ENCODE assay signal across 1 cellular context in the genomic region with DNA sequence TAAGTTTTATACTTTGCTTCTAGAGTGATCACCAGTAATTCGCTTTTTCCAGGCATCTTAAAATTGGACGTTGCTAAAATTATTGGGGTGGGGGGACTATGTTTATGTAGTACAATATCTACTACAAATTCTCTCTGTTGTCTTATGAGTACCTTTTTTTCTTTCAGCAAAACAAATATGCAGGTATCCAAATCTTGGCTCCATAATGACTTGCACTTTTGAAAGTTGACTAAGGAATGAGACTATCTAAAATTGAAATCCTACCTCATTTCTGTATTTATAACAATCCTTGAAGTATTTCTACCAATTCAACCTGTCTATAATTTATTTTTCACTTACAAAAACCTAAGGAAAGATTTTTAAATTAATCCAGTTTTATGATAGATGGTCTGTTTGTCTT.
TF ChIP-seq lines count a peak whose summit lies in the region.

No MANE protein-coding gene starts in this region.

TF ChIP-seq in neural cell, 6 proteins besides CTCF, POLR2A, EP300 and RAD21 (continued from another document):
- TF ChIP-seq, protein P1, sequence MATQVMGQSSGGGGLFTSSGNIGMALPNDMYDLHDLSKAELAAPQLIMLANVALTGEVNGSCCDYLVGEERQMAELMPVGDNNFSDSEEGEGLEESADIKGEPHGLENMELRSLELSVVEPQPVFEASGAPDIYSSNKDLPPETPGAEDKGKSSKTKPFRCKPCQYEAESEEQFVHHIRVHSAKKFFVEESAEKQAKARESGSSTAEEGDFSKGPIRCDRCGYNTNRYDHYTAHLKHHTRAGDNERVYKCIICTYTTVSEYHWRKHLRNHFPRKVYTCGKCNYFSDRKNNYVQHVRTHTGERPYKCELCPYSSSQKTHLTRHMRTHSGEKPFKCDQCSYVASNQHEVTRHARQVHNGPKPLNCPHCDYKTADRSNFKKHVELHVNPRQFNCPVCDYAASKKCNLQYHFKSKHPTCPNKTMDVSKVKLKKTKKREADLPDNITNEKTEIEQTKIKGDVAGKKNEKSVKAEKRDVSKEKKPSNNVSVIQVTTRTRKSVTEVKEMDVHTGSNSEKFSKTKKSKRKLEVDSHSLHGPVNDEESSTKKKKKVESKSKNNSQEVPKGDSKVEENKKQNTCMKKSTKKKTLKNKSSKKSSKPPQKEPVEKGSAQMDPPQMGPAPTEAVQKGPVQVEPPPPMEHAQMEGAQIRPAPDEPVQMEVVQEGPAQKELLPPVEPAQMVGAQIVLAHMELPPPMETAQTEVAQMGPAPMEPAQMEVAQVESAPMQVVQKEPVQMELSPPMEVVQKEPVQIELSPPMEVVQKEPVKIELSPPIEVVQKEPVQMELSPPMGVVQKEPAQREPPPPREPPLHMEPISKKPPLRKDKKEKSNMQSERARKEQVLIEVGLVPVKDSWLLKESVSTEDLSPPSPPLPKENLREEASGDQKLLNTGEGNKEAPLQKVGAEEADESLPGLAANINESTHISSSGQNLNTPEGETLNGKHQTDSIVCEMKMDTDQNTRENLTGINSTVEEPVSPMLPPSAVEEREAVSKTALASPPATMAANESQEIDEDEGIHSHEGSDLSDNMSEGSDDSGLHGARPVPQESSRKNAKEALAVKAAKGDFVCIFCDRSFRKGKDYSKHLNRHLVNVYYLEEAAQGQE (IDR thresholded peaks at IDR 0.05; ENCODE audit: borderline replicate concordance): no peak
